8 cellular contexts compared by ENCODE assay signal in genomic region chr14:58426819-58427288, GRCh38. TPM values are rescaled to one million over a fixed set of nuclear protein-coding genes. Genes with fewer than 3 reads are reported as not detected.
DNase-seq lines count a peak whose midpoint lies in the region; ATAC-seq lines count a peak whose summit lies in the region.

No MANE protein-coding gene starts in this region.

- no peaks in the 10 kb centered on the region for H3K27me3 ChIP-seq in mononuclear cell (ENCODE audit: insufficient read depth, low read length)

- in situ Hi-C loops in ACHN (cut with HindIII; ENCODE audit: low pct_ligation_motif_present, low pct_unique_long_range_greater_than_20kb, low sequenced_read_pairs), result no loop called here

- peak; percentile 51 for DNase-seq in ACHN
- peak; percentile 86 for DNase-seq in NCI-H82 (lab: John Stamatoyannopoulos, UW)
- DNase-seq in activated CD8-positive, alpha-beta memory T cell treated with anti-CD3 and anti-CD28 coated beads for 24 hours, result peak; percentile 86
- peak in 1 of 3 experiments; percentile 44 for DNase-seq in effector memory CD8-positive, alpha-beta T cell
- DNase-seq in stimulated activated CD8-positive, alpha-beta memory T cell treated with anti-CD3 and anti-CD28 coated beads, Interleukin-2, amount 100 ng/mL, for 48 hours (ENCODE audit: low read depth in 2 of 2), result peak; percentile 30 to 43

- H3K4me1 Mint-ChIP-seq in effector memory CD8-positive, alpha-beta T cell (ENCODE audit: low read depth in 2 of 2), result peaks cover 10 to 28% of the 10 kb centered on the region in 2 donors

- H3K9me3 ChIP-seq in mononuclear cell (ENCODE audit: low read depth, low read length), result no peaks in the 10 kb centered on the region

- H3K4me3 Mint-ChIP-seq in effector memory CD8-positive, alpha-beta T cell, result peak overlapping the region; percentile 73 to 83

- H3K36me3 Mint-ChIP-seq in effector memory CD8-positive, alpha-beta T cell (ENCODE audit: insufficient read depth), result peaks cover 32% of the 10 kb centered on the region

- ATAC-seq in GM18861 (IDR thresholded peaks at IDR 0.05; ENCODE audit: unreplicated experiment) (peak; percentile 21), HG03354 (IDR thresholded peaks at IDR 0.05; ENCODE audit: poor library complexity, severe bottlenecking, unreplicated experiment) (peak; percentile 41)
- ATAC-seq in effector memory CD8-positive, alpha-beta T cell (replicated peaks), result peak; percentile 23

- peak overlapping the region; percentile 93 to 94 for H3K27ac Mint-ChIP-seq in effector memory CD8-positive, alpha-beta T cell

- H3K27me3 Mint-ChIP-seq in effector memory CD8-positive, alpha-beta T cell, result no peaks in the 10 kb centered on the region

- H3K9me3 Mint-ChIP-seq in effector memory CD8-positive, alpha-beta T cell, result no peaks in the 10 kb centered on the region

- H3K4me1 ChIP-seq in mononuclear cell (ENCODE audit: insufficient read depth, low read length), result peaks cover 24% of the 10 kb centered on the region

- H3K4me3 ChIP-seq in mononuclear cell (ENCODE audit: low read length), result peak overlapping the region; percentile 79

RNA-seq across cellular contexts. Expression of gene TIMM9, which starts 0.5 kb away (rescaled TPM):
- total RNA-seq in mononuclear cell, result 25.7 TPM

RNA-seq across cellular contexts. Expression of gene KIAA0586, which starts 0.7 kb away (rescaled TPM):
- 18.4 TPM for total RNA-seq in mononuclear cell

RNA-seq across cellular contexts. Expression of gene TOMM20L, which starts 31.1 kb away (rescaled TPM):
- 1.9 TPM for total RNA-seq in mononuclear cell
